ENCODE assay signal across 1 cellular context in the genomic region with DNA sequence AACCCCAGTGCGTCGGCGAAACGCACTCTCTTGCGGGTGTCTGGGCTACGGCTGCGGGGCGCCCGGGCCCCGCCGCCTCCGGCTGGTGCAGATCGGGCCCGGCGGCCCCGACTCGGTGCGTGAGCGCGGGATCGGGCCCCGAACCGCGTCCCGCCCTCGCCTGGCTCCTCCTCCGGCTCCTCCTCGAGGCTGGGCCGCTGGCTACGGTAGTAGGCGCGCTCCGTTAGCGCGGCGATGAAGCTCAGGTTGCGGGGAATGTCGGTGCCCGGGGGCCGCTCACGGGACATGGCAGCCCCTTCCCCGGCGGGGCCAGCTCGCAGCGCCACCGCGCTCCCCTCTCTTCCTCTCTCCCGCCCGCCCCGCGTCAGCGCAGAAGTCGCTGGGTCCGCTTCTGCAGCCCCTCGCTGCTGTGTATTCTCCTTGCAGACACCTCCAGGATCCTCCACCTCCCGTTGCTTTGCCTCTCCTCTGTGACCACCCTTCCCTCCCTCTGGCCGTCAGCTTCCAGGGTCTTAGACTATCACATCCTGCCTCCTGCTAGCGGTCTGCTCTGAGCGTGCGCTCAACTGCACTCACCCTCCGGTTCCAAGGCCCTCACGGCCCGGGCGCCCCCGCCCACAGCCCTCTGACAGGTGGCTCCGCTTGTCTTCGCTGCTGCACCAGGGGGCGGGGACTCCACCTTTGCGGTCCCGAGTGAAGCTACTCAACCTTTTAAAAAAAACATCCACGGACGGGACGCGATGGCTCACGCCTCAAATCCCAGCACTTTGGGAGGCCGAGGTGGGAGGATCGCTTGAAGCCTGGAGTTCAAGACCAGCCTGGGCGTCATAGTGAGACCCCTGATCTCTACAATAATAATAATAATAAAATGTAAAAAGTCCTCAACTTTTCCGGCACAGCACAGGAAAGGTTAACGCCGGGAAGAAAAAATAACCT.
A peak's percentile ranks its signal among the peaks of the same experiment; 100 is the strongest.
TF ChIP-seq lines count a peak whose summit lies in the region.

A gene with protein sequence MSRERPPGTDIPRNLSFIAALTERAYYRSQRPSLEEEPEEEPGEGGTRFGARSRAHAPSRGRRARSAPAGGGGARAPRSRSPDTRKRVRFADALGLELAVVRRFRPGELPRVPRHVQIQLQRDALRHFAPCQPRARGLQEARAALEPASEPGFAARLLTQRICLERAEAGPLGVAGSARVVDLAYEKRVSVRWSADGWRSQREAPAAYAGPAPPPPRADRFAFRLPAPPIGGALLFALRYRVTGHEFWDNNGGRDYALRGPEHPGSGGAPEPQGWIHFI (minus strand): TSS at position 570 of the 936 bp plus-strand sequence. CDS start 283 bp downstream, at position 287.

TF ChIP-seq in GM12878, 131 proteins besides CTCF, POLR2A, EP300 and RAD21 (continued from another document and continues in another):
- TF ChIP-seq KDM1A (IDR thresholded peaks at IDR 0.05; ENCODE audit: borderline replicate concordance) (no peak), JUNB (IDR thresholded peaks at IDR 0.05) (no peak), TCF7 (IDR thresholded peaks at IDR 0.05; ENCODE audit: borderline replicate concordance) (no peak), SP1 (IDR thresholded peaks at IDR 0.05; ENCODE audit: low read depth, low read length) (no peak), FOS (IDR thresholded peaks at IDR 0.05; ENCODE audit: borderline replicate concordance, extremely low read depth, insufficient read length) (no peak), SMAD5 (IDR thresholded peaks at IDR 0.05; ENCODE audit: low read depth) (no peak), HDGF (IDR thresholded peaks at IDR 0.05) (peak; percentile 92), CREB1 (IDR thresholded peaks at IDR 0.05; ENCODE audit: low read depth) (peak; percentile 41; the same call in 1 of the 2 replicates), RCOR1 (conservative IDR thresholded peaks at IDR 0.05; ENCODE audit: low read depth, low read length) (peak; percentile 53; the same call in 1 of the 2 replicates), CEBPB (IDR thresholded peaks at IDR 0.05; ENCODE audit: borderline replicate concordance in 1 of 2, low read depth in 2 of 2, low read length in 2 of 2) (no peak), CHD1 (IDR thresholded peaks at IDR 0.05; ENCODE audit: low read depth, low read length) (no peak), FOXK2 (IDR thresholded peaks at IDR 0.05) (0 out of 2 replicates have a peak, but pooled peaks have one; percentile 21), SRF (IDR thresholded peaks at IDR 0.05; ENCODE audit: low read depth in 2 of 2, low read length in 2 of 2) (no peak), ZSCAN29 (IDR thresholded peaks at IDR 0.05) (no peak), PAX5 (IDR thresholded peaks at IDR 0.05; ENCODE audit: borderline replicate concordance, low read depth, low read length) (0 out of 2 replicates have a peak, but pooled peaks have one; percentile 11), ZNF622 (IDR thresholded peaks at IDR 0.05) (no peak), TCF12 (IDR thresholded peaks at IDR 0.05; ENCODE audit: low read depth, low read length) (peak; percentile 80), ZNF217 (IDR thresholded peaks at IDR 0.05) (no peak), MXI1 (IDR thresholded peaks at IDR 0.05; ENCODE audit: low read depth, low read length) (peak; percentile 44), IKZF1 (conservative IDR thresholded peaks at IDR 0.05) (no peak; the same call in 1 of the 2 replicates), STAT3 (IDR thresholded peaks at IDR 0.05; ENCODE audit: low read depth, low read length) (no peak), HDAC2 (IDR thresholded peaks at IDR 0.05) (no peak), ZNF384 (IDR thresholded peaks at IDR 0.05; ENCODE audit: borderline replicate concordance, low read depth, low read length) (peak; percentile 75), MEF2A (IDR thresholded peaks at IDR 0.05; ENCODE audit: insufficient read depth, low read depth, low read length) (0 out of 2 replicates have a peak, but pooled peaks have one; percentile 8), ZNF207 (IDR thresholded peaks at IDR 0.05; ENCODE audit: borderline replicate concordance) (no peak), SIN3A (IDR thresholded peaks at IDR 0.05; ENCODE audit: low read depth, low read length) (peak; percentile 35; the same call in 1 of the 2 replicates), IKZF2 (IDR thresholded peaks at IDR 0.05) (peak in 1 of 2 experiments; percentile 8; a peak in 1 of 4 replicates), NR2F1 (conservative IDR thresholded peaks at IDR 0.05) (peak; percentile 26; the same call in 1 of the 2 replicates), TCF3 (IDR thresholded peaks at IDR 0.05; ENCODE audit: borderline replicate concordance, insufficient read depth, low read depth, low read length) (peak; percentile 83), BHLHE40 (IDR thresholded peaks at IDR 0.05; ENCODE audit: borderline replicate concordance in 1 of 2, low read depth in 2 of 2, low read length in 1 of 2) (peak in 1 of 2 experiments; percentile 70; a peak in 1 of 4 replicates), CBX5 (IDR thresholded peaks at IDR 0.05; ENCODE audit: low read depth) (0 out of 2 replicates have a peak, but pooled peaks have one; percentile 66), EZH2 (IDR thresholded peaks at IDR 0.05; ENCODE audit: borderline replicate concordance, control insufficient read depth, low read depth, low read length) (no peak), POLR2AphosphoS2 (IDR thresholded peaks at IDR 0.05; ENCODE audit: low read depth, low read length) (peak; percentile 83), TAF1 (IDR thresholded peaks at IDR 0.05; ENCODE audit: borderline replicate concordance, low read depth, low read length) (peak; percentile 68; the same call in 1 of the 2 replicates), BCL11A (IDR thresholded peaks at IDR 0.05; ENCODE audit: low read depth, low read length) (no peak), BRCA1 (IDR thresholded peaks at IDR 0.05; ENCODE audit: low read depth, low read length) (no peak), SUZ12 (IDR thresholded peaks at IDR 0.05; ENCODE audit: unreplicated experiment) (no peak)
- TF ChIP-seq, protein P1, sequence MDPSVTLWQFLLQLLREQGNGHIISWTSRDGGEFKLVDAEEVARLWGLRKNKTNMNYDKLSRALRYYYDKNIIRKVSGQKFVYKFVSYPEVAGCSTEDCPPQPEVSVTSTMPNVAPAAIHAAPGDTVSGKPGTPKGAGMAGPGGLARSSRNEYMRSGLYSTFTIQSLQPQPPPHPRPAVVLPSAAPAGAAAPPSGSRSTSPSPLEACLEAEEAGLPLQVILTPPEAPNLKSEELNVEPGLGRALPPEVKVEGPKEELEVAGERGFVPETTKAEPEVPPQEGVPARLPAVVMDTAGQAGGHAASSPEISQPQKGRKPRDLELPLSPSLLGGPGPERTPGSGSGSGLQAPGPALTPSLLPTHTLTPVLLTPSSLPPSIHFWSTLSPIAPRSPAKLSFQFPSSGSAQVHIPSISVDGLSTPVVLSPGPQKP (IDR thresholded peaks at IDR 0.05; ENCODE audit: low read depth, low read length): no peak
- TF ChIP-seq, protein P2, sequence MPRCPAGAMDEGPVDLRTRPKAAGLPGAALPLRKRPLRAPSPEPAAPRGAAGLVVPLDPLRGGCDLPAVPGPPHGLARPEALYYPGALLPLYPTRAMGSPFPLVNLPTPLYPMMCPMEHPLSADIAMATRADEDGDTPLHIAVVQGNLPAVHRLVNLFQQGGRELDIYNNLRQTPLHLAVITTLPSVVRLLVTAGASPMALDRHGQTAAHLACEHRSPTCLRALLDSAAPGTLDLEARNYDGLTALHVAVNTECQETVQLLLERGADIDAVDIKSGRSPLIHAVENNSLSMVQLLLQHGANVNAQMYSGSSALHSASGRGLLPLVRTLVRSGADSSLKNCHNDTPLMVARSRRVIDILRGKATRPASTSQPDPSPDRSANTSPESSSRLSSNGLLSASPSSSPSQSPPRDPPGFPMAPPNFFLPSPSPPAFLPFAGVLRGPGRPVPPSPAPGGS (IDR thresholded peaks at IDR 0.05; ENCODE audit: borderline replicate concordance, insufficient read depth, low read depth, low read length, poor library complexity, severe bottlenecking): no peak
- TF ChIP-seq, protein P3, sequence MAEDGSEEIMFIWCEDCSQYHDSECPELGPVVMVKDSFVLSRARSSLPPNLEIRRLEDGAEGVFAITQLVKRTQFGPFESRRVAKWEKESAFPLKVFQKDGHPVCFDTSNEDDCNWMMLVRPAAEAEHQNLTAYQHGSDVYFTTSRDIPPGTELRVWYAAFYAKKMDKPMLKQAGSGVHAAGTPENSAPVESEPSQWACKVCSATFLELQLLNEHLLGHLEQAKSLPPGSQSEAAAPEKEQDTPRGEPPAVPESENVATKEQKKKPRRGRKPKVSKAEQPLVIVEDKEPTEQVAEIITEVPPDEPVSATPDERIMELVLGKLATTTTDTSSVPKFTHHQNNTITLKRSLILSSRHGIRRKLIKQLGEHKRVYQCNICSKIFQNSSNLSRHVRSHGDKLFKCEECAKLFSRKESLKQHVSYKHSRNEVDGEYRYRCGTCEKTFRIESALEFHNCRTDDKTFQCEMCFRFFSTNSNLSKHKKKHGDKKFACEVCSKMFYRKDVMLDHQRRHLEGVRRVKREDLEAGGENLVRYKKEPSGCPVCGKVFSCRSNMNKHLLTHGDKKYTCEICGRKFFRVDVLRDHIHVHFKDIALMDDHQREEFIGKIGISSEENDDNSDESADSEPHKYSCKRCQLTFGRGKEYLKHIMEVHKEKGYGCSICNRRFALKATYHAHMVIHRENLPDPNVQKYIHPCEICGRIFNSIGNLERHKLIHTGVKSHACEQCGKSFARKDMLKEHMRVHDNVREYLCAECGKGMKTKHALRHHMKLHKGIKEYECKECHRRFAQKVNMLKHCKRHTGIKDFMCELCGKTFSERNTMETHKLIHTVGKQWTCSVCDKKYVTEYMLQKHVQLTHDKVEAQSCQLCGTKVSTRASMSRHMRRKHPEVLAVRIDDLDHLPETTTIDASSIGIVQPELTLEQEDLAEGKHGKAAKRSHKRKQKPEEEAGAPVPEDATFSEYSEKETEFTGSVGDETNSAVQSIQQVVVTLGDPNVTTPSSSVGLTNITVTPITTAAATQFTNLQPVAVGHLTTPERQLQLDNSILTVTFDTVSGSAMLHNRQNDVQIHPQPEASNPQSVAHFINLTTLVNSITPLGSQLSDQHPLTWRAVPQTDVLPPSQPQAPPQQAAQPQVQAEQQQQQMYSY (CRISPR knock-in tag; IDR thresholded peaks at IDR 0.05): no peak
- TF ChIP-seq, protein P4, sequence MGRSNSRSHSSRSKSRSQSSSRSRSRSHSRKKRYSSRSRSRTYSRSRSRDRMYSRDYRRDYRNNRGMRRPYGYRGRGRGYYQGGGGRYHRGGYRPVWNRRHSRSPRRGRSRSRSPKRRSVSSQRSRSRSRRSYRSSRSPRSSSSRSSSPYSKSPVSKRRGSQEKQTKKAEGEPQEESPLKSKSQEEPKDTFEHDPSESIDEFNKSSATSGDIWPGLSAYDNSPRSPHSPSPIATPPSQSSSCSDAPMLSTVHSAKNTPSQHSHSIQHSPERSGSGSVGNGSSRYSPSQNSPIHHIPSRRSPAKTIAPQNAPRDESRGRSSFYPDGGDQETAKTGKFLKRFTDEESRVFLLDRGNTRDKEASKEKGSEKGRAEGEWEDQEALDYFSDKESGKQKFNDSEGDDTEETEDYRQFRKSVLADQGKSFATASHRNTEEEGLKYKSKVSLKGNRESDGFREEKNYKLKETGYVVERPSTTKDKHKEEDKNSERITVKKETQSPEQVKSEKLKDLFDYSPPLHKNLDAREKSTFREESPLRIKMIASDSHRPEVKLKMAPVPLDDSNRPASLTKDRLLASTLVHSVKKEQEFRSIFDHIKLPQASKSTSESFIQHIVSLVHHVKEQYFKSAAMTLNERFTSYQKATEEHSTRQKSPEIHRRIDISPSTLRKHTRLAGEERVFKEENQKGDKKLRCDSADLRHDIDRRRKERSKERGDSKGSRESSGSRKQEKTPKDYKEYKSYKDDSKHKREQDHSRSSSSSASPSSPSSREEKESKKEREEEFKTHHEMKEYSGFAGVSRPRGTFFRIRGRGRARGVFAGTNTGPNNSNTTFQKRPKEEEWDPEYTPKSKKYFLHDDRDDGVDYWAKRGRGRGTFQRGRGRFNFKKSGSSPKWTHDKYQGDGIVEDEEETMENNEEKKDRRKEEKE (IDR thresholded peaks at IDR 0.05): no peak
- TF ChIP-seq, protein P5, sequence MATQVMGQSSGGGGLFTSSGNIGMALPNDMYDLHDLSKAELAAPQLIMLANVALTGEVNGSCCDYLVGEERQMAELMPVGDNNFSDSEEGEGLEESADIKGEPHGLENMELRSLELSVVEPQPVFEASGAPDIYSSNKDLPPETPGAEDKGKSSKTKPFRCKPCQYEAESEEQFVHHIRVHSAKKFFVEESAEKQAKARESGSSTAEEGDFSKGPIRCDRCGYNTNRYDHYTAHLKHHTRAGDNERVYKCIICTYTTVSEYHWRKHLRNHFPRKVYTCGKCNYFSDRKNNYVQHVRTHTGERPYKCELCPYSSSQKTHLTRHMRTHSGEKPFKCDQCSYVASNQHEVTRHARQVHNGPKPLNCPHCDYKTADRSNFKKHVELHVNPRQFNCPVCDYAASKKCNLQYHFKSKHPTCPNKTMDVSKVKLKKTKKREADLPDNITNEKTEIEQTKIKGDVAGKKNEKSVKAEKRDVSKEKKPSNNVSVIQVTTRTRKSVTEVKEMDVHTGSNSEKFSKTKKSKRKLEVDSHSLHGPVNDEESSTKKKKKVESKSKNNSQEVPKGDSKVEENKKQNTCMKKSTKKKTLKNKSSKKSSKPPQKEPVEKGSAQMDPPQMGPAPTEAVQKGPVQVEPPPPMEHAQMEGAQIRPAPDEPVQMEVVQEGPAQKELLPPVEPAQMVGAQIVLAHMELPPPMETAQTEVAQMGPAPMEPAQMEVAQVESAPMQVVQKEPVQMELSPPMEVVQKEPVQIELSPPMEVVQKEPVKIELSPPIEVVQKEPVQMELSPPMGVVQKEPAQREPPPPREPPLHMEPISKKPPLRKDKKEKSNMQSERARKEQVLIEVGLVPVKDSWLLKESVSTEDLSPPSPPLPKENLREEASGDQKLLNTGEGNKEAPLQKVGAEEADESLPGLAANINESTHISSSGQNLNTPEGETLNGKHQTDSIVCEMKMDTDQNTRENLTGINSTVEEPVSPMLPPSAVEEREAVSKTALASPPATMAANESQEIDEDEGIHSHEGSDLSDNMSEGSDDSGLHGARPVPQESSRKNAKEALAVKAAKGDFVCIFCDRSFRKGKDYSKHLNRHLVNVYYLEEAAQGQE (IDR thresholded peaks at IDR 0.05; ENCODE audit: low read depth, low read length): no peak
- TF ChIP-seq, protein P6, sequence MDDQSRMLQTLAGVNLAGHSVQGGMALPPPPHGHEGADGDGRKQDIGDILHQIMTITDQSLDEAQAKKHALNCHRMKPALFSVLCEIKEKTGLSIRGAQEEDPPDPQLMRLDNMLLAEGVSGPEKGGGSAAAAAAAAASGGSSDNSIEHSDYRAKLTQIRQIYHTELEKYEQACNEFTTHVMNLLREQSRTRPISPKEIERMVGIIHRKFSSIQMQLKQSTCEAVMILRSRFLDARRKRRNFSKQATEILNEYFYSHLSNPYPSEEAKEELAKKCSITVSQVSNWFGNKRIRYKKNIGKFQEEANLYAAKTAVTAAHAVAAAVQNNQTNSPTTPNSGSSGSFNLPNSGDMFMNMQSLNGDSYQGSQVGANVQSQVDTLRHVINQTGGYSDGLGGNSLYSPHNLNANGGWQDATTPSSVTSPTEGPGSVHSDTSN (IDR thresholded peaks at IDR 0.05; ENCODE audit: insufficient replicate concordance, low read depth, low read length): peak; percentile 29
- TF ChIP-seq, protein P7, sequence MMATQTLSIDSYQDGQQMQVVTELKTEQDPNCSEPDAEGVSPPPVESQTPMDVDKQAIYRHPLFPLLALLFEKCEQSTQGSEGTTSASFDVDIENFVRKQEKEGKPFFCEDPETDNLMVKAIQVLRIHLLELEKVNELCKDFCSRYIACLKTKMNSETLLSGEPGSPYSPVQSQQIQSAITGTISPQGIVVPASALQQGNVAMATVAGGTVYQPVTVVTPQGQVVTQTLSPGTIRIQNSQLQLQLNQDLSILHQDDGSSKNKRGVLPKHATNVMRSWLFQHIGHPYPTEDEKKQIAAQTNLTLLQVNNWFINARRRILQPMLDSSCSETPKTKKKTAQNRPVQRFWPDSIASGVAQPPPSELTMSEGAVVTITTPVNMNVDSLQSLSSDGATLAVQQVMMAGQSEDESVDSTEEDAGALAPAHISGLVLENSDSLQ (IDR thresholded peaks at IDR 0.05): peak; percentile 78
